28 cellular contexts compared by ENCODE assay signal in the genomic region with DNA sequence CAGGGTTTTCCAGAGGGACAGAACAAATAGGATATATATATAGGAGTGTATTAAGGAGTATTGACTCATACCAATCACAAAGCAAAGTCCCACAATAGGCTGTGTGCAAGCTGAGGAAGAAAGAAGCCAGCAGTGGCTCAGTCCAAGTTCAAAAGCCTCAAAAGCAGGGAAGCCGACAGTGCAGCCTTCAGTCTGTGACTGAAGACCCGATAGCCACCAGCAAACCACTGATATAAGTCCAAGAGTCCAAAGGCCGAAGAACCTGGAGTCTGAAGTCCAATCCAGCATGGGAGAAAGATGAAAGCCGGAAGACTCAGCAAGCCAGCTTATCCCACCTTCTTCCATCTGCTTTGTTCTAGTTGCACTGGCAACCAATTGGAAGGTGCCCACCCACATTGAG.
"Had no signal": no experiment of that assay in that cellular context is flagged by ENCODE, and none has a peak within 500 bp of the region (broad histone marks: within the 10 kb centered on the region; RNA-seq: fewer than 3 reads in every experiment).

No MANE protein-coding gene starts in this region.

- H3K27ac ChIP-seq: SJCRH30, SK-N-MC had no signal

- H3K36me3 Mint-ChIP-seq: activated naive CD8-positive, alpha-beta T cell; brain had no signal

- H3K27me3 ChIP-seq: SJCRH30 had no signal

- H3K4me3 ChIP-seq: K562, SJCRH30, SK-N-MC had no signal

- H3K9me3 Mint-ChIP-seq: activated CD4-positive, alpha-beta T cell treated with anti-CD3 and anti-CD28 coated beads, Interleukin-2, amount 10 ng/mL, durations not matched to agents 24 days and 14 days; activated naive CD8-positive, alpha-beta T cell treated with anti-CD3 and anti-CD28 coated beads, Interleukin-2, amount 50 U/mL, for 24 hours; activated T-helper 2 cell treated with anti-CD3 and anti-CD28 coated beads, Interferon-gamma antibody, Interleukin-2, Interleukin-4, amounts not matched to agents 10 μg/mL and 5 μg/mL and 100 μg/mL, durations not matched to agents 14 hours and 24 hours and 36 hours had no signal

- H3K4me1 ChIP-seq: SJCRH30 had no signal

- H3K36me3 ChIP-seq: SJCRH30 had no signal

- H3K4me3 Mint-ChIP-seq: activated CD4-positive, alpha-beta T cell treated with anti-CD3 and anti-CD28 coated beads, Interleukin-2, amount 10 ng/mL, durations not matched to agents 24 days and 14 days; activated CD8-positive, alpha-beta T cell treated with anti-CD3 and anti-CD28 coated beads, Interleukin-2, amount 10 ng/mL, durations not matched to agents 7 days and 5 days; activated naive CD8-positive, alpha-beta T cell; activated naive CD8-positive, alpha-beta T cell treated with anti-CD3 and anti-CD28 coated beads, Interleukin-2, amount 50 U/mL, for 24 hours; activated T-cell treated with anti-CD3 and anti-CD28 coated beads, Interleukin-2, amount 50 U/mL, for 24 hours had no signal

- DNase-seq: activated CD4-positive, alpha-beta T cell treated with anti-CD3 and anti-CD28 coated beads, Interleukin-2, amount 10 ng/mL, durations not matched to agents 24 days and 14 days; activated CD4-positive, alpha-beta T cell treated with anti-CD3 and anti-CD28 coated beads, Interleukin-2, amount 50 U/mL, for 48 hours; activated CD8-positive, alpha-beta T cell treated with anti-CD3 and anti-CD28 coated beads, Interleukin-2, amount 10 ng/mL, durations not matched to agents 7 days and 5 days; activated gamma-delta T cell; activated naive CD4-positive, alpha-beta T cell treated with Interleukin-2 at 50 U/mL for 16 hours; activated naive CD8-positive, alpha-beta T cell treated with anti-CD3 and anti-CD28 coated beads, Interleukin-2, amount 50 U/mL, for 24 hours; activated T-cell treated with anti-CD3 and anti-CD28 coated beads, Interleukin-2, amount 50 U/mL, for 24 hours; anterior cingulate cortex; central memory CD4-positive, alpha-beta T cell; NCI-H1105 treated with DMSO at 0.1 percent for 48 hours; NCI-H1436; NCI-H1694 treated with DMSO at 0.1 percent for 48 hours; NCI-H2029; NCI-H2107; NCI-H2171; NCI-H510A; NCI-H526; NCI-H748 treated with DMSO at 0.1 percent for 48 hours; NK-92 treated with Interleukin-12 subunit alpha and Interleukin-12 subunit beta, amount 100 ng/mL, for 24 hours; OCI-M1; SHP77; SJCRH30 had no signal

- H3K9me3 ChIP-seq: SJCRH30 had no signal

- H3K27ac Mint-ChIP-seq: activated CD4-positive, alpha-beta T cell treated with anti-CD3 and anti-CD28 coated beads, Interleukin-2, amount 10 ng/mL, durations not matched to agents 24 days and 14 days; activated CD8-positive, alpha-beta T cell treated with anti-CD3 and anti-CD28 coated beads, Interleukin-2, amount 10 ng/mL, durations not matched to agents 7 days and 5 days; activated naive CD8-positive, alpha-beta T cell; activated naive CD8-positive, alpha-beta T cell treated with anti-CD3 and anti-CD28 coated beads, Interleukin-2, amount 50 U/mL, for 24 hours; activated T-cell treated with anti-CD3 and anti-CD28 coated beads, Interleukin-2, amount 50 U/mL, for 24 hours; activated T-helper 2 cell treated with anti-CD3 and anti-CD28 coated beads, Interferon-gamma antibody, Interleukin-2, Interleukin-4, amounts not matched to agents 10 μg/mL and 5 μg/mL and 100 μg/mL, durations not matched to agents 14 hours and 24 hours and 36 hours; brain had no signal

- ATAC-seq: activated CD8-positive, alpha-beta T cell treated with anti-CD3 and anti-CD28 coated beads, Interleukin-2, amount 10 ng/mL, durations not matched to agents 7 days and 5 days; activated naive CD8-positive, alpha-beta T cell treated with anti-CD3 and anti-CD28 coated beads, Interleukin-2, amount 50 U/mL, for 24 hours; K562; Panc1 had no signal

- H3K27me3 Mint-ChIP-seq: activated naive CD8-positive, alpha-beta T cell had no signal
